ENCODE assay signal across 8 cellular contexts in the genomic region with DNA sequence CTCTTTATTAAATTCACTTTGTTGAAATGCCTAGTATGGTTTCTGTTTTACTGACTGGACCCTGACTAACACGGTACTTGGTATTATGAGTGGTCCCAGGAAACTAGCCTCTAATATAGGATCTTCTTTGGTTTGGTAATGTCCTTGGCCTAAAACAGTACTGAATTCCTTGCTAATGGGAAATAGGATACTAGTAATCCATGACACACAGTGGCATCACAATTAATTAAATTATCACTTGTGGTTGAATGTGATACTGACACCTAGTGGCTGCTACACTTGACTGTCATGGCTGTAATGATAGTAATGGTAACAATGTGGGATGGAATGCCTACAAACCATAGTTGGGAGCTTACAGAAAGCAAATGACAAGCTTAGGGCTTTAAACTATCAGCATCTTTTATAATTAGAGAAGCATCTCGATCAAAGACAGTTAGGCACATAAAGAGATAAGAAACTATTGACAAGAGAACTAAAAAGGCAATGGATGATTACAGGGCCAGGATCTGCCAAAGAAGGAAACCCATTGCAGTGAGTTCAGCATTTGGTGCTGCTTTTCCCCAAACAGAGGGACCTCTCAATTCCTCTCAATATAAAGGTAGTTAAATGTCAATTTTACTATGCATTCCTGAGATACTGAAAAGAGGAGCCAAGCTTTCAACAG. TPM values are rescaled to one million over a fixed set of nuclear protein-coding genes. Genes with fewer than 3 reads are reported as not detected.
DNase-seq lines count a peak whose midpoint lies in the region; ATAC-seq and TF ChIP-seq lines count a peak whose summit lies in the region.

No MANE protein-coding gene starts in this region.

- H3K4me2 ChIP-seq in Loucy (ENCODE audit: low read depth, low read length, poor library complexity, severe bottlenecking) = no peak overlapping the region

- no peak overlapping the region for H3K27ac ChIP-seq in AG04450 (ENCODE audit: low read depth, low read length)

- no peak overlapping the region for H3K9ac ChIP-seq in Loucy (ENCODE audit: low read depth, low read length, poor library complexity, severe bottlenecking)

- no peak overlapping the region for H3K4me3 Mint-ChIP-seq in T-helper 17 cell

- H3K4me3 ChIP-seq in AG04450 (ENCODE audit: low read depth, low read length) = no peak overlapping the region
- no peak overlapping the region for H3K4me3 ChIP-seq in Loucy (ENCODE audit: low read length, poor library complexity, severe bottlenecking)

- no peaks in the 10 kb centered on the region for H3K27me3 ChIP-seq in AG04450 (ENCODE audit: control insufficient read depth, insufficient read depth, low read length)
- no peaks in the 10 kb centered on the region for H3K27me3 ChIP-seq in Loucy (ENCODE audit: insufficient read depth, low read length, poor library complexity, severe bottlenecking)

- no peak overlapping the region for H2AFZ ChIP-seq in Loucy (ENCODE audit: low read length)

- H3K36me3 Mint-ChIP-seq in T-helper 17 cell (ENCODE audit: low read depth) = peaks cover 19% of the 10 kb centered on the region

- H3K36me3 ChIP-seq in Loucy (ENCODE audit: insufficient read depth, low read length) = no peaks in the 10 kb centered on the region

- TF ChIP-seq CTCF in AG04450 (IDR thresholded peaks at IDR 0.05; ENCODE audit: low read depth, low read length) (peak; percentile 60), GM10248 (IDR thresholded peaks at IDR 0.05; ENCODE audit: control extremely low read depth, extremely low read depth, low read depth, missing control alignments) (peak; percentile 77), Loucy (conservative IDR thresholded peaks at IDR 0.05; ENCODE audit: low read length) (peak; percentile 92)

- POLR2A ChIA-PET in AG04450 (lab: Yijun Ruan, JAX) = no interaction called here
- POLR2A ChIA-PET in GM10248 (lab: Yijun Ruan, JAX) = no interaction called here

- no peaks in the 10 kb centered on the region for H3K79me2 ChIP-seq in Loucy (ENCODE audit: insufficient read depth, low read length)

- H3K27ac Mint-ChIP-seq in T-helper 17 cell = no peak overlapping the region

- no peaks in the 10 kb centered on the region for H4K20me1 ChIP-seq in Loucy (ENCODE audit: insufficient read depth, low read length, poor library complexity, severe bottlenecking)

- no peaks in the 10 kb centered on the region for H3K4me1 ChIP-seq in Loucy (ENCODE audit: insufficient read depth, low read length, poor library complexity, severe bottlenecking)

- H3F3A ChIP-seq in Loucy (ENCODE audit: low read depth) = no peaks in the 10 kb centered on the region

- ATAC-seq in T-helper 17 cell = peak; percentile 68
- ATAC-seq in HG03565 (IDR thresholded peaks at IDR 0.05; ENCODE audit: unreplicated experiment) = no peak

- H3K4me1 Mint-ChIP-seq in T-helper 17 cell = peaks cover 17% of the 10 kb centered on the region

- CTCF ChIA-PET in AG04450 (lab: Charles Lee) (interaction anchor here (0.6 to 6.3 kb wide), 33 partner anchors 9 to 201 kb away, joined by 3 to 132 read pairs (median 5); a partner anchor contains a TSS), GM10248 (lab: Yijun Ruan, JAX) (interaction anchor here (0.6 to 6.7 kb wide), 28 partner anchors 9 to 277 kb away, joined by 3 to 63 read pairs (median 4); a partner anchor contains a TSS)

- no peaks in the 10 kb centered on the region for H3K27me3 Mint-ChIP-seq in T-helper 17 cell

- DNase-seq in AG04450 (ENCODE audit: low read depth, low spot score) (peak; percentile 16), GM10248 (ENCODE audit: extremely low spot score) (peak; percentile 42), T-helper 17 cell (no peak), foreskin melanocyte (peak; percentile 54), pons (ENCODE audit: low spot score) (peak; percentile 75), GM19238 (ENCODE audit: insufficient read length, low spot score) (no peak)

- H3K9me3 ChIP-seq in AG04450 (ENCODE audit: control insufficient read depth, insufficient read depth, low read length) = no peaks in the 10 kb centered on the region
- H3K9me3 ChIP-seq in Loucy (ENCODE audit: insufficient read depth, low read depth, low read length) = no peaks in the 10 kb centered on the region
- H3K9me3 ChIP-seq in T-helper 17 cell (ENCODE audit: control insufficient read depth, low read length, poor library complexity, severe bottlenecking) = no peaks in the 10 kb centered on the region

- H3K9me2 ChIP-seq in Loucy (replicated peaks; ENCODE audit: low read depth, low read length) = no peaks in the 10 kb centered on the region

RNA-seq across cellular contexts. Expression of a gene that starts 8.6 kb away (rescaled TPM):
- polyA plus RNA-seq in AG04450 (2011; rRNA removed) = 2.2 and 3.1 TPM in 2 replicates
- polyA minus RNA-seq in AG04450 (2011; rRNA and poly(A)+ RNA removed) = 8.4 and 8.9 TPM in 2 replicates
- 10 to 100 TPM; 27.5 to 39.9 TPM for total RNA-seq in T-helper 17 cell

RNA-seq across cellular contexts. Expression of a gene that starts 24.4 kb away (rescaled TPM):
- 26.7 and 33.1 TPM in 2 replicates for polyA plus RNA-seq in AG04450 (2011; rRNA removed)
- 17.5 and 25.6 TPM in 2 replicates for polyA minus RNA-seq in AG04450 (2011; rRNA and poly(A)+ RNA removed)
- total RNA-seq in T-helper 17 cell = 10 to 100 TPM; 44.5 to 52.3 TPM

RNA-seq across cellular contexts. Expression of a gene that starts 24.6 kb away (rescaled TPM):
- polyA plus RNA-seq in AG04450 (2011; rRNA removed) = 79.1 and 88.2 TPM in 2 replicates
- polyA minus RNA-seq in AG04450 (2011; rRNA and poly(A)+ RNA removed) = 60.1 and 62.3 TPM in 2 replicates
- total RNA-seq in T-helper 17 cell = 10 to 100 TPM; 53.3 to 58.6 TPM

RNA-seq across cellular contexts. Expression of a gene that starts 32.0 kb away (rescaled TPM):
- polyA plus RNA-seq in AG04450 (2011; rRNA removed) = 10.5 and 11.7 TPM in 2 replicates
- polyA minus RNA-seq in AG04450 (2011; rRNA and poly(A)+ RNA removed) = 10.9 and 15.3 TPM in 2 replicates
- total RNA-seq in T-helper 17 cell = 10 to 100 TPM; 14.2 to 21.4 TPM

Comparison
In these comparisons a context has a peak if more than half of its experiments do, and no peak if none do; other contexts are left out.
1. DNase-seq: peak in AG04450 (single experiment), GM10248 (single experiment), foreskin melanocyte (single experiment) and pons (single experiment); none in T-helper 17 cell (0 of 3) and GM19238 (single experiment).
2. Peak in every context shown above with its lines, with median percentiles within 50 percentile points of each other: CTCF ChIP-seq.